In the genomic region with DNA sequence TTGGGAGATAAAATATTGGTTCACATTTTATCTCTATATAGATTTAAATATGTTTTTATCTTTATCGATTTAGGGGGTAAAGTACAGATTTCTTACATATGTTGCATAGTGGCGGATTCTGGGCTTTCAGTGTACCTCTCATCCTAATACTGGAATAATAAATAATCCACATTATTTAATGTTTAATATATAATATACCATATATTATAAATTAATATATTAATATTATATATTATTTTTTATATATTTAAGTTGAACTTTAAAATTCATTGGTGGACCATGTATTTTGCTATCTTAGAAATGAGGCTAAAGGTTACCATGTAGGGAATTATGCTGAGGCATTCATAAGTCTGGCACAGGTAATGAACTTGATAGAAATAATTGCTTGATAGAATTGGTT, we compare ENCODE assay signal across 7 cellular contexts.
"Had no signal": no experiment of that assay in that cellular context is flagged by ENCODE, and none has a peak within 500 bp of the region (broad histone marks: within the 10 kb centered on the region; RNA-seq: fewer than 3 reads in every experiment).

No MANE protein-coding gene starts in this region.

- DNase-seq: IMR-90, KBM-7, KG1 had no signal

- H3K4me1 Mint-ChIP-seq: IgD-negative memory B cell had no signal

- FAIRE-seq: HepG2, HTR-8/SVneo, K562 had no signal

- H3K27ac Mint-ChIP-seq: IgD-negative memory B cell had no signal

- H3K27me3 Mint-ChIP-seq: IgD-negative memory B cell had no signal

- H3K4me3 Mint-ChIP-seq: IgD-negative memory B cell had no signal

- ATAC-seq: HepG2, K562 had no signal
